ENCODE assay signal across 27 cellular contexts in genomic region chr4:16284050-16284449, GRCh38.
"Had no signal": no experiment of that assay in that cellular context is flagged by ENCODE, and none has a peak within 500 bp of the region (broad histone marks: within the 10 kb centered on the region; RNA-seq: fewer than 3 reads in every experiment).

No MANE protein-coding gene starts in this region.

- H3K27ac ChIP-seq: coronary artery, dorsolateral prefrontal cortex, epithelial cell of prostate, esophagus squamous epithelium, gastrocnemius medialis, heart right ventricle, left lung, lower lobe of right lung had no signal

- H3K9me3 ChIP-seq: gastrocnemius medialis had no signal

- FAIRE-seq: colon, endometrium, islet of Langerhans, keratinocyte had no signal

- H3K4me1 ChIP-seq: esophagus squamous epithelium, gastrocnemius medialis, heart right ventricle, left lung, lower lobe of right lung had no signal

- H3K4me3 ChIP-seq: coronary artery, dorsolateral prefrontal cortex, esophagus squamous epithelium, gastrocnemius medialis, heart right ventricle, left lung, lower lobe of right lung, mucosa of descending colon had no signal

- H3K36me3 ChIP-seq: esophagus squamous epithelium, gastrocnemius medialis, heart right ventricle, left lung, lower lobe of right lung had no signal

- DNase-seq: dermis blood vessel endothelial cell; dorsolateral prefrontal cortex; effector CD4-positive, alpha-beta T cell; effector memory CD4-positive, alpha-beta T cell; erythroblast; esophagus squamous epithelium; foreskin fibroblast; foreskin melanocyte; gastrocnemius medialis; glutamatergic neuron; head of caudate nucleus; heart right ventricle; hippocampal formation; left cardiac atrium; left ventricle myocardium superior; lower lobe of right lung; mesenchymal stem cell; mucosa of descending colon; naive B cell had no signal

- H3K27me3 ChIP-seq: dorsolateral prefrontal cortex, gastrocnemius medialis had no signal

- ATAC-seq: esophagus mucosa, gastrocnemius medialis, heart right ventricle, left cardiac atrium, left lung, left ventricle myocardium superior, lower lobe of right lung, mucosa of descending colon had no signal
